ENCODE assay signal across 13 cellular contexts in the genomic region with DNA sequence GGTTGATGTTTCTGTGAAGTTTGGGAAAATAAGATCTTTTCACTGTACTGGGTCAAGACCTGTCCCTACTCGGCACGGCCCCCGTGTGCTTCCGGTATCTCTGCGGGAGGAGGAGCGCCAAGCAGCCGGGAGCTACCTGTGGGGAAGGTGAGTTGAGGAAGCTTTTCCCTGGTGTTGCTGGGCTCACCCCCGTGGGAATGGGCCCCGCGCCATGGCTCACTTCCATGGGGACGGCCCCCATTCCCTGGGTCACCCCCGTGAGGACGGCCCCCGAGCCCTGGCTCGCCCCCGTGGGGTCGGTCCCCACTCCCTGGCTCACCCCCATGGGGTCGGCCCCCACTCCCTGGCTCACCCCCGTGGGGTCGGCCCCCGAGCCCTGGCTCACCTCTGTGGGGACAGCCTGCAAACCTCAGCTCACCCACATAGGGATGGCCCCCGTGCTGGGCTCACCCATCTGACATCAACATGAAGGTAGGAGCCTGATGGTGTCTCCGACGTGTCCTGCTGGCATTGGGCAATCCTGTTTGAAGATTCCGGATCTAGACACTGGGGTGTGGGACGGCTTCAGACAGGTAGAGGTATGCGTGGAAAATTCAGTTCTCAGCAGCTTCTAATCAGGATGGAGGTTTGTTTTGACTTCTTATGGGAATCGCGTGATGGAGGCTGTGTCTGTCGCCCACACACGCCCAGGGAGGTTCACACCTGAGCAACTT. TPM values are rescaled to one million over a fixed set of nuclear protein-coding genes. Genes with fewer than 3 reads are reported as not detected.
A peak's percentile ranks its signal among the peaks of the same experiment; 100 is the strongest.
DNase-seq lines count a peak whose midpoint lies in the region; ATAC-seq, FAIRE-seq and TF ChIP-seq lines count a peak whose summit lies in the region.
"Had no signal": no experiment of that assay in that cellular context is flagged by ENCODE, and none has a peak within 500 bp of the region (broad histone marks: within the 10 kb centered on the region; RNA-seq: fewer than 3 reads in every experiment).

No MANE protein-coding gene starts in this region.

- no peaks in the 10 kb centered on the region for H3K9me3 ChIP-seq in A549
- no peaks in the 10 kb centered on the region for H3K9me3 ChIP-seq in CD8-positive, alpha-beta memory T cell (ENCODE audit: low read length)
- H3K9me3 ChIP-seq in mucosa of stomach (ENCODE audit: control insufficient read depth, low read length): no peaks in the 10 kb centered on the region

- H3K27ac Mint-ChIP-seq in CD8-positive, alpha-beta memory T cell: peak overlapping the region in 2 of 8 donors; percentile 68 to 94
- H3K27ac Mint-ChIP-seq in activated naive CD8-positive, alpha-beta T cell treated with anti-CD3 and anti-CD28 coated beads for 36 hours: no peak overlapping the region

- no peak for TF ChIP-seq POLR2A in A549 (IDR thresholded peaks at IDR 0.05; ENCODE audit: low read length)

- TF ChIP-seq CTCF in A549 (IDR thresholded peaks at IDR 0.05): no peak

- H3K27me3 ChIP-seq in CD8-positive, alpha-beta memory T cell (ENCODE audit: insufficient read depth, low read length, poor library complexity, severe bottlenecking): peaks cover 4% of the 10 kb centered on the region
- H3K27me3 ChIP-seq in mucosa of stomach (ENCODE audit: control insufficient read depth, insufficient read depth, low read length): peaks cover 59% of the 10 kb centered on the region

- no peaks in the 10 kb centered on the region for H3K9me3 Mint-ChIP-seq in CD8-positive, alpha-beta memory T cell
- H3K9me3 Mint-ChIP-seq in activated naive CD8-positive, alpha-beta T cell treated with anti-CD3 and anti-CD28 coated beads for 36 hours: no peaks in the 10 kb centered on the region

- peak overlapping the region; percentile 77 to 95 (median 85) for H3K4me3 Mint-ChIP-seq in CD8-positive, alpha-beta memory T cell
- peak overlapping the region; percentile 56 for H3K4me3 Mint-ChIP-seq in activated naive CD8-positive, alpha-beta T cell treated with anti-CD3 and anti-CD28 coated beads for 36 hours

- ATAC-seq in A549: no peak
- ATAC-seq in GM21367 (IDR thresholded peaks at IDR 0.05; ENCODE audit: unreplicated experiment): no peak

- POLR2A ChIA-PET in A549 (lab: Yijun Ruan, JAX): no interaction called here
- POLR2A ChIA-PET in CD8-positive, alpha-beta memory T cell (lab: Charles Lee): no interaction called here

- no peaks in the 10 kb centered on the region for H3K36me3 Mint-ChIP-seq in CD8-positive, alpha-beta memory T cell
- H3K36me3 Mint-ChIP-seq in activated naive CD8-positive, alpha-beta T cell treated with anti-CD3 and anti-CD28 coated beads for 36 hours: no peaks in the 10 kb centered on the region

- CTCF ChIA-PET in A549 (lab: Yijun Ruan, JAX): interaction anchor here (0.6 to 6.3 kb wide), 14 partner anchors 9 to 312 kb away, joined by 3 to 46 read pairs (median 4); partner anchors contain the start of gene LRCOL1
- CTCF ChIA-PET in CD8-positive, alpha-beta memory T cell (lab: Charles Lee): interaction anchor here (1.0 to 1.2 kb wide), 2 partner anchors 9 to 13 kb away, joined by 3 read pairs; partner anchors contain the start of gene LRCOL1

- H3K9ac ChIP-seq in mucosa of stomach (ENCODE audit: low read length): peak overlapping the region; percentile 50

- no peak for TF ChIP-seq RAD21 in A549 (conservative IDR thresholded peaks at IDR 0.05 in 1 of 2, IDR thresholded peaks at IDR 0.05 in 1 of 2)

- DNase-seq in A549 (ENCODE audit: low read depth in 1 of 2, low spot score in 1 of 2) (no peak), NCI-H2196 (lab: John Stamatoyannopoulos, UW; ENCODE audit: unreplicated experiment) (no peak), SIG-M5 treated with dmso at 0.1 percent for 504 hours (lab: John Stamatoyannopoulos, UW; ENCODE audit: unreplicated experiment) (no peak), globus pallidus (ENCODE audit: low spot score) (no peak)
- peak in 1 of 5 donors; percentile 39 for DNase-seq in CD8-positive, alpha-beta memory T cell
- DNase-seq in activated naive CD8-positive, alpha-beta T cell treated with anti-CD3 and anti-CD28 coated beads for 36 hours: no peak
- DNase-seq: NK-92 treated with Interleukin-12 subunit alpha and Interleukin-12 subunit beta, amount 100 ng/mL, for 24 hours had no signal

- H3K4me2 ChIP-seq in A549: peak overlapping the region; percentile 83; the same call in 2 of the 3 replicates

- WGBS in A549 (ENCODE audit: missing lambda C conversion rate): 66% methylated on average over 17 of the region's 31 CpGs

- no peak for TF ChIP-seq EP300 in A549 (IDR thresholded peaks at IDR 0.05)

- FAIRE-seq in A549 (lab: Jason Lieb, UNC): no peak
- FAIRE-seq: colon, D721Med, frontal cortex had no signal

- H3K4me3 ChIP-seq in A549: no peak overlapping the region; the same call in 1 of the 3 replicates
- peak overlapping the region; percentile 67 for H3K4me3 ChIP-seq in CD8-positive, alpha-beta memory T cell (ENCODE audit: low read length)
- no peak overlapping the region for H3K4me3 ChIP-seq in mucosa of stomach (ENCODE audit: low read length)

- H3K4me1 ChIP-seq in A549 (peaks cover 8% of the 10 kb centered on the region; the same call in 1 of the 3 replicates), mucosa of stomach (ENCODE audit: control insufficient read depth, insufficient read depth, low read length) (peaks cover 14% of the 10 kb centered on the region)
- H3K4me1 ChIP-seq in CD8-positive, alpha-beta memory T cell (ENCODE audit: insufficient read depth, low read length): peaks cover 10% of the 10 kb centered on the region

- H3K36me3 ChIP-seq in CD8-positive, alpha-beta memory T cell (ENCODE audit: insufficient read depth, low read length): no peaks in the 10 kb centered on the region
- H3K36me3 ChIP-seq in mucosa of stomach (ENCODE audit: control insufficient read depth, insufficient read depth, low read length): no peaks in the 10 kb centered on the region

- peaks cover 20 to 50% of the 10 kb centered on the region in 2 donors for H3K27me3 Mint-ChIP-seq in CD8-positive, alpha-beta memory T cell
- peaks cover 80% of the 10 kb centered on the region for H3K27me3 Mint-ChIP-seq in activated naive CD8-positive, alpha-beta T cell treated with anti-CD3 and anti-CD28 coated beads for 36 hours

- H3K27ac ChIP-seq in A549: no peak overlapping the region; a peak in 1 of 6 replicates
- H3K27ac ChIP-seq in CD8-positive, alpha-beta memory T cell (ENCODE audit: low read depth, low read length): no peak overlapping the region

- peaks cover 13 to 38% (median 21%) of the 10 kb centered on the region in 3 donors for H3K4me1 Mint-ChIP-seq in CD8-positive, alpha-beta memory T cell
- H3K4me1 Mint-ChIP-seq in activated naive CD8-positive, alpha-beta T cell treated with anti-CD3 and anti-CD28 coated beads for 36 hours: peaks cover 17% of the 10 kb centered on the region

TF ChIP-seq in A549, 52 proteins besides CTCF, POLR2A, EP300 and RAD21 (continues in another document):
- TF ChIP-seq CHD4 (IDR thresholded peaks at IDR 0.05; ENCODE audit: borderline replicate concordance) (no peak), KDM5A (IDR thresholded peaks at IDR 0.05) (no peak), HOXB13 (CRISPR knock-in tag; IDR thresholded peaks at IDR 0.05; ENCODE audit: low read depth) (no peak)
- TF ChIP-seq, protein P1, sequence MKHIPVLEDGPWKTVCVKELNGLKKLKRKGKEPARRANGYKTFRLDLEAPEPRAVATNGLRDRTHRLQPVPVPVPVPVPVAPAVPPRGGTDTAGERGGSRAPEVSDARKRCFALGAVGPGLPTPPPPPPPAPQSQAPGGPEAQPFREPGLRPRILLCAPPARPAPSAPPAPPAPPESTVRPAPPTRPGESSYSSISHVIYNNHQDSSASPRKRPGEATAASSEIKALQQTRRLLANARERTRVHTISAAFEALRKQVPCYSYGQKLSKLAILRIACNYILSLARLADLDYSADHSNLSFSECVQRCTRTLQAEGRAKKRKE (CRISPR knock-in tag; IDR thresholded peaks at IDR 0.05; ENCODE audit: low read depth): no peak

RNA-seq across cellular contexts. Expression of gene LRCOL1, which starts 9.1 kb away (rescaled TPM):
- not detected in 2 replicates for polyA plus RNA-seq in A549 (2011; rRNA removed)
- polyA plus RNA-seq in A549 (2012; cell fraction: cytosol; rRNA removed): not detected in 2 replicates
- not detected in 2 replicates for polyA plus RNA-seq in A549 (2012; cell fraction: nucleus; rRNA removed)
- not detected in 3 replicates for polyA plus RNA-seq in A549 (2017; fragmentation: RNase III; extraction: RNeasy Plus Mini Kit Qiagen cat#74134 plus additional on column Dnase treatment)
- not detected in 2 replicates for polyA minus RNA-seq in A549 (2011; rRNA and poly(A)+ RNA removed)
- not detected for total RNA-seq in CD8-positive, alpha-beta memory T cell
- polyA plus RNA-seq in CD8-positive, alpha-beta memory T cell: not detected
- not detected for total RNA-seq in activated naive CD8-positive, alpha-beta T cell treated with anti-CD3 and anti-CD28 coated beads for 36 hours
- total RNA-seq: frontal cortex, mononuclear cell had no signal

RNA-seq across cellular contexts. Expression of gene P2RX2, which starts 17.2 kb away (rescaled TPM):
- not detected in 2 replicates for polyA plus RNA-seq in A549 (2011; rRNA removed)
- polyA plus RNA-seq in A549 (2012; cell fraction: cytosol; rRNA removed): 0.04 TPM in 1 of 2 replicates, not detected in the other
- 0.23 and 0.28 TPM in 2 replicates for polyA plus RNA-seq in A549 (2012; cell fraction: nucleus; rRNA removed)
- not detected in 3 replicates for polyA plus RNA-seq in A549 (2017; fragmentation: RNase III; extraction: RNeasy Plus Mini Kit Qiagen cat#74134 plus additional on column Dnase treatment)
- not detected in 2 replicates for polyA minus RNA-seq in A549 (2011; rRNA and poly(A)+ RNA removed)
- total RNA-seq in CD8-positive, alpha-beta memory T cell: not detected
- polyA plus RNA-seq in CD8-positive, alpha-beta memory T cell: not detected
- not detected for total RNA-seq in activated naive CD8-positive, alpha-beta T cell treated with anti-CD3 and anti-CD28 coated beads for 36 hours
- total RNA-seq: frontal cortex had no signal
